In genomic region chr7:128883622-128884549, GRCh38 we compare ENCODE assay signal across 1 cellular context.
TF ChIP-seq lines count a peak whose summit lies in the region.

No MANE protein-coding gene starts in this region.

TF ChIP-seq in endothelial cell of umbilical vein, 7 proteins besides CTCF, POLR2A, EP300 and RAD21:
- no peak for TF ChIP-seq GATA2 (IDR thresholded peaks at IDR 0.05; ENCODE audit: insufficient read depth, insufficient read length, low read depth, low read length)
- TF ChIP-seq FOS (IDR thresholded peaks at IDR 0.05; ENCODE audit: borderline replicate concordance, insufficient read depth, low read length), result no peak
- no peak for TF ChIP-seq JUN (IDR thresholded peaks at IDR 0.05; ENCODE audit: borderline replicate concordance, insufficient read depth, insufficient read length, low read depth)
- no peak for TF ChIP-seq EZH2 (IDR thresholded peaks at IDR 0.05; ENCODE audit: borderline replicate concordance, low read depth, low read length, severe bottlenecking)
- TF ChIP-seq MAX (IDR thresholded peaks at IDR 0.05; ENCODE audit: insufficient read depth, insufficient read length), result no peak
- no peak for TF ChIP-seq POLR2AphosphoS5 (IDR thresholded peaks at IDR 0.05; ENCODE audit: insufficient read depth, low read depth, low read length)
- no peak for TF ChIP-seq MYC (IDR thresholded peaks at IDR 0.05; ENCODE audit: low read depth, low read length)
